Comparison of ENCODE assay signal across 13 cellular contexts in genomic region chr22:27224485-27225364, GRCh38.
DNase-seq lines count a peak whose midpoint lies in the region; ATAC-seq, FAIRE-seq and TF ChIP-seq lines count a peak whose summit lies in the region.
"Had no signal": no experiment of that assay in that cellular context is flagged by ENCODE, and none has a peak within 500 bp of the region (broad histone marks: within the 10 kb centered on the region; RNA-seq: fewer than 3 reads in every experiment).

No MANE protein-coding gene starts in this region.

- H3K79me2 ChIP-seq in PC-3 (ENCODE audit: low read length) = no peaks in the 10 kb centered on the region

- H3K9me3 ChIP-seq in colonic mucosa (no peaks in the 10 kb centered on the region), lung (ENCODE audit: control insufficient read depth in 2 of 2, insufficient read depth in 1 of 2, low read length in 1 of 2) (peaks cover 0 to 2% of the 10 kb centered on the region in 2 donors), PC-3 (ENCODE audit: low read length) (no peaks in the 10 kb centered on the region)
- H3K9me3 ChIP-seq: gastrocnemius medialis had no signal

- H3K36me3 ChIP-seq in colonic mucosa (no peaks in the 10 kb centered on the region), lung (ENCODE audit: control insufficient read depth in 2 of 2, insufficient read depth in 2 of 2, low read length in 2 of 2) (no peaks in the 10 kb centered on the region), PC-3 (ENCODE audit: low read depth, low read length) (no peaks in the 10 kb centered on the region)
- H3K36me3 ChIP-seq: gastrocnemius medialis had no signal

- H3K9me2 ChIP-seq in PC-3 (replicated peaks; ENCODE audit: low read length) = no peaks in the 10 kb centered on the region

- POLR2A ChIA-PET in PC-3 (lab: Charles Lee; ENCODE audit: unreplicated experiment) = no interaction called here

- TF ChIP-seq CTCF in colonic mucosa (IDR thresholded peaks at IDR 0.05) = no peak
- no peak for TF ChIP-seq CTCF in lung (IDR thresholded peaks at IDR 0.05; ENCODE audit: control extremely low read depth, extremely low read depth)
- no peak for TF ChIP-seq CTCF in PC-3 (conservative IDR thresholded peaks at IDR 0.05; ENCODE audit: low read depth, low read length)

- ATAC-seq in lung (ENCODE audit: insufficient read depth, low FRiP score) (peak; percentile 12), PC-3 (no peak)
- ATAC-seq: gastrocnemius medialis had no signal

- H3K4me3 ChIP-seq in colonic mucosa = no peak overlapping the region
- H3K4me3 ChIP-seq in lung = no peak overlapping the region
- H3K4me3 ChIP-seq in PC-3 (ENCODE audit: low read length) = no peak overlapping the region
- H3K4me3 ChIP-seq: dorsolateral prefrontal cortex, gastrocnemius medialis had no signal

- intact Hi-C loops in colonic mucosa (cut with DNase I) (no loop called here), PC-3 (cut with micrococcal nuclease) (no loop called here)

- H3K9ac ChIP-seq in colonic mucosa (ENCODE audit: low read depth in 2 of 2, low read length in 2 of 2) = no peak overlapping the region
- no peak overlapping the region for H3K9ac ChIP-seq in PC-3 (ENCODE audit: low read length)

- DNase-seq in M059J (ENCODE audit: low read depth) = peak; percentile 77
- peak; percentile 30 for DNase-seq in colonic mucosa
- DNase-seq in lung (ENCODE audit: low spot score) = no peak
- peak; percentile 88 for DNase-seq in urothelium cell line (ENCODE audit: low spot score)
- no peak for DNase-seq in substantia nigra (lab: John Stamatoyannopoulos, UW)
- no peak for DNase-seq in PC-3
- DNase-seq in SIG-M5 treated with dmso at 0.1 percent for 504 hours (lab: John Stamatoyannopoulos, UW; ENCODE audit: unreplicated experiment) = no peak
- DNase-seq: activated CD4-positive, alpha-beta memory T cell treated with anti-CD3 and anti-CD28 coated beads, Interleukin-2, amount 10 ng/mL, durations not matched to agents 7 days and 5 days; activated naive CD4-positive, alpha-beta T cell; dorsolateral prefrontal cortex; gastrocnemius medialis; mammary epithelial cell; NCI-H2171 treated with DMSO at 0.1 percent for 48 hours had no signal

- no peak overlapping the region for H2AFZ ChIP-seq in PC-3 (ENCODE audit: low read length)

- H3K27ac ChIP-seq in colonic mucosa = no peak overlapping the region
- no peak overlapping the region for H3K27ac ChIP-seq in lung (ENCODE audit: low read depth in 1 of 2, low read length in 1 of 2)
- H3K27ac ChIP-seq in substantia nigra (ENCODE audit: low read depth, low read length, poor library complexity, severe bottlenecking) = no peak overlapping the region
- no peak overlapping the region for H3K27ac ChIP-seq in PC-3 (ENCODE audit: low read length)
- H3K27ac ChIP-seq: dorsolateral prefrontal cortex, gastrocnemius medialis had no signal

- H3K4me1 ChIP-seq in colonic mucosa (no peaks in the 10 kb centered on the region), lung (ENCODE audit: control insufficient read depth in 2 of 2, insufficient read depth in 2 of 2, low read length in 2 of 2) (no peaks in the 10 kb centered on the region), PC-3 (ENCODE audit: insufficient read depth, low read length) (no peaks in the 10 kb centered on the region)
- H3K4me1 ChIP-seq: gastrocnemius medialis had no signal

- H3K4me2 ChIP-seq in PC-3 (ENCODE audit: low read length) = no peak overlapping the region

- FAIRE-seq in urothelium cell line (lab: Jason Lieb, UNC) = no peak

- 43 to 45% methylated on average over 17 of the region's 17 CpGs for WGBS in lung, 2 donors

- CTCF ChIA-PET in PC-3 (lab: Charles Lee) = no interaction called here

- no TSS peak for BruUV-seq in PC-3 (replicated peaks; lab: Mats Ljungman, UMichigan)

- H4K20me1 ChIP-seq in PC-3 (ENCODE audit: low read length) = no peaks in the 10 kb centered on the region

- no peaks in the 10 kb centered on the region for H3F3A ChIP-seq in PC-3 (ENCODE audit: low read length, unreplicated experiment)

- no peaks in the 10 kb centered on the region for H3K27me3 ChIP-seq in colonic mucosa
- no peaks in the 10 kb centered on the region for H3K27me3 ChIP-seq in lung (ENCODE audit: control insufficient read depth, insufficient read depth)
- H3K27me3 ChIP-seq in PC-3 (ENCODE audit: low read length) = no peaks in the 10 kb centered on the region

Comparison
In these comparisons a context has a peak if more than half of its experiments do, and no peak if none do; other contexts are left out.
1. DNase-seq: peak in M059J (single experiment), colonic mucosa (single experiment) and urothelium cell line (single experiment); none in lung (single experiment), substantia nigra (0 of 49), PC-3 (single experiment) and SIG-M5 treated with dmso at 0.1 percent for 504 hours (single experiment).